In genomic region chr12:4934651-4935050, GRCh38 we compare ENCODE assay signal across 1 cellular context.
TF ChIP-seq lines count a peak whose summit lies in the region.

No MANE protein-coding gene starts in this region.

TF ChIP-seq in SK-N-SH, 30 proteins besides CTCF, POLR2A, EP300 and RAD21 (continued from another document):
- TF ChIP-seq IRF3 (IDR thresholded peaks at IDR 0.05; ENCODE audit: low read depth, low read length) (no peak), TCF12 (IDR thresholded peaks at IDR 0.05) (peak; percentile 9; the same call in 1 of the 2 replicates), PBX3 (IDR thresholded peaks at IDR 0.05) (no peak), EZH2phosphoT487 (IDR thresholded peaks at IDR 0.05; ENCODE audit: borderline replicate concordance, low read depth) (no peak), GABPA (IDR thresholded peaks at IDR 0.05; ENCODE audit: low read depth) (no peak), USF1 (IDR thresholded peaks at IDR 0.05; ENCODE audit: borderline replicate concordance, low read depth) (no peak), FOXJ3 (CRISPR knock-in tag; IDR thresholded peaks at IDR 0.05) (no peak), MAX (IDR thresholded peaks at IDR 0.05; ENCODE audit: low read depth) (peak; percentile 45; the same call in 1 of the 2 replicates)
TF ChIP-seq in SK-N-SH: peak in this region for 3.
